1 cellular context compared by ENCODE assay signal in the genomic region with DNA sequence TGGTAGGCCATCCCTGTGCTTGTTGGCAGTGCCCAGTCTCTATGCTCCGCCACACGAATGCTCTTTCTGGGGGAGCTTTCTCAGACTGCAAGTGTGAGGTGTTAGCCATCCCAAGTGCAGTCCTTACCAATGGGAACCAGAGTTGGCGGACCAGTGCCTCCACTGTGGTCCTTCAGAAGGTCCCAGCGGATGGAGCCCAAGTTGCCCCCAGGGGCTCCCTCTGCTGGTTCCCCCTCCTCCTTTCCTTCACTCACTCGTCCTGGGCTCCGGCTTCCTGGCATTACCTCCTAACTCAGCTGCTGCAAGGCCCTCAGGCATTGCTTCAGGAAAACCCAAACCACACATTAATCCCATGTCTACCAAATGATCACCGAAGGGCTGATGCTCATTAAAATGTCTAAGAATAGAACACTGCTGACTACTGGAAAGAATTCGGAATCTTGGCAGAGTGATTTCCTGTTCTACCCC.
TF ChIP-seq lines count a peak whose summit lies in the region.

No MANE protein-coding gene starts in this region.

TF ChIP-seq in SK-N-SH, 30 proteins besides CTCF, POLR2A, EP300 and RAD21 (continued from another document):
- no peak for TF ChIP-seq USF2 (IDR thresholded peaks at IDR 0.05; ENCODE audit: borderline replicate concordance, low read depth, low read length)
